22 cellular contexts compared by ENCODE assay signal in genomic region chr12:58959639-58960300, GRCh38. TPM values are rescaled to one million over a fixed set of nuclear protein-coding genes. Genes with fewer than 3 reads are reported as not detected.
"Had no signal": no experiment of that assay in that cellular context is flagged by ENCODE, and none has a peak within 500 bp of the region (broad histone marks: within the 10 kb centered on the region; RNA-seq: fewer than 3 reads in every experiment).

No MANE protein-coding gene starts in this region.

- ATAC-seq: activated CD8-positive, alpha-beta memory T cell treated with anti-CD3 and anti-CD28 coated beads, Interleukin-2, amount 10 ng/mL, durations not matched to agents 7 days and 5 days; activated CD8-positive, alpha-beta T cell treated with anti-CD3 and anti-CD28 coated beads for 36 hours; gastroesophageal sphincter; lower lobe of right lung; naive thymus-derived CD8-positive, alpha-beta T cell; upper lobe of right lung had no signal

- H3K4me3 ChIP-seq: coronary artery, esophagus squamous epithelium, gastroesophageal sphincter, lower lobe of right lung, prostate gland, spleen, thoracic aorta, upper lobe of right lung had no signal

- H3K9me3 ChIP-seq: esophagus squamous epithelium, gastroesophageal sphincter, lower lobe of right lung, prostate gland, spleen, thoracic aorta, upper lobe of right lung had no signal

- DNase-seq: activated CD4-positive, alpha-beta T cell treated with anti-CD3 and anti-CD28 coated beads, Interleukin-2, amount 10 ng/mL, durations not matched to agents 7 days and 5 days; activated CD4-positive, CD25-positive, alpha-beta regulatory T cell treated with anti-CD3 and anti-CD28 coated beads, Interleukin-2, amount 50 U/mL, for 72 hours; activated CD8-positive, alpha-beta memory T cell treated with anti-CD3 and anti-CD28 coated beads, Interleukin-2, amount 10 ng/mL, durations not matched to agents 7 days and 5 days; activated CD8-positive, alpha-beta T cell treated with anti-CD3 and anti-CD28 coated beads for 36 hours; activated effector memory CD4-positive, alpha-beta T cell treated with anti-CD3 and anti-CD28 coated beads, Interleukin-2, amount 50 U/mL, for 16 hours; activated T-cell treated with anti-CD3 and anti-CD28 coated beads for 4 hours; anterior cingulate cortex; central memory CD4-positive, alpha-beta T cell; esophagus squamous epithelium; head of caudate nucleus; islet precursor cell; lower lobe of right lung; naive thymus-derived CD8-positive, alpha-beta T cell; spleen; stimulated activated CD4-positive, alpha-beta T cell treated with anti-CD3 and anti-CD28 coated beads, Interleukin-4, amount 100 ng/mL, for 1 hour; stimulated activated naive CD4-positive, alpha-beta T cell treated with Interleukin-2 at 50 U/mL for 16 hours; upper lobe of right lung; WERI-Rb-1 had no signal

- H3K4me1 ChIP-seq: esophagus squamous epithelium, gastroesophageal sphincter, lower lobe of right lung, prostate gland, spleen, upper lobe of right lung had no signal

- H3K27me3 ChIP-seq: esophagus squamous epithelium, gastroesophageal sphincter, spleen, upper lobe of right lung had no signal

- H3K36me3 ChIP-seq: esophagus squamous epithelium, gastroesophageal sphincter, lower lobe of right lung, prostate gland, spleen, thoracic aorta, upper lobe of right lung, WERI-Rb-1 had no signal

- H3K27ac ChIP-seq: coronary artery, esophagus squamous epithelium, gastroesophageal sphincter, lower lobe of right lung, prostate gland, spleen, thoracic aorta, upper lobe of right lung, WERI-Rb-1 had no signal

RNA-seq across cellular contexts. Expression of gene LRIG3, which starts 39.5 kb away (rescaled TPM):
- total RNA-seq: activated CD4-positive, alpha-beta T cell treated with anti-CD3 and anti-CD28 coated beads, Interleukin-2, amount 10 ng/mL, durations not matched to agents 7 days and 5 days; activated CD8-positive, alpha-beta T cell treated with anti-CD3 and anti-CD28 coated beads for 36 hours; naive thymus-derived CD8-positive, alpha-beta T cell had no signal
- polyA plus RNA-seq: naive thymus-derived CD8-positive, alpha-beta T cell had no signal
